26 cellular contexts compared by ENCODE assay signal in the genomic region with DNA sequence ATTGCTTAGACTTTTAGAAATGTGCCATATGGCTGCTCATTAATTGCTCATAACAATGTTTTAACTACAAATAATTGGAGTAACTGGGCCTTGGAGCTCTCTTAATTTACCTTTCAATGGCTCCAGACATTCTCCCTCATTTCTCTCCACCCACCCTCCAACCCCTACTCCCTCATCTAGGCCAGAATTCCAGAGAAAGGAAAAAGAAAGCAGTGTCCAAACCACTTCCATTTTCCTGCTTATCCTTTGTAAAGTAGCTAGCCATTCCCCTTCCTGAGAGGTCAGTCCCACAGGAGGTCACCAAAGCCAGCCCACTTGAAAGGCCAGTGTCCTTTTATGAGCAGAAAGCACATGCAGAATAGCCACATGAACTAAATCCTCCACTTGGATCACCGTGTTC.
DNase-seq lines count a peak whose midpoint lies in the region; ATAC-seq, FAIRE-seq and TF ChIP-seq lines count a peak whose summit lies in the region.
"Had no signal": no experiment of that assay in that cellular context is flagged by ENCODE, and none has a peak within 500 bp of the region (broad histone marks: within the 10 kb centered on the region; RNA-seq: fewer than 3 reads in every experiment).

No MANE protein-coding gene starts in this region.

- no peaks in the 10 kb centered on the region for H3K27me3 ChIP-seq in H9 (ENCODE audit: insufficient read depth, low read length)
- H3K27me3 ChIP-seq in K562 (ENCODE audit: control insufficient read depth in 2 of 2, insufficient read depth in 2 of 2, low read length in 2 of 2) = no peaks in the 10 kb centered on the region
- H3K27me3 ChIP-seq in neural progenitor cell = no peaks in the 10 kb centered on the region
- no peaks in the 10 kb centered on the region for H3K27me3 ChIP-seq in smooth muscle cell (ENCODE audit: low read depth)
- H3K27me3 ChIP-seq: BE2C had no signal

- in situ Hi-C loops in K562 (cut with MboI) = no loop called here

- H3K4me1 Mint-ChIP-seq in H9 (peaks cover 10 to 11% of the 10 kb centered on the region in 2 experiments), neural progenitor cell (peaks cover 12% of the 10 kb centered on the region)
- no peaks in the 10 kb centered on the region for H3K4me1 Mint-ChIP-seq in natural killer cell treated with Interleukin-12 subunit alpha and Interleukin-12 subunit beta and Interleukin-15 and Interleukin-18, amount 100 ng/mL, for 72 hours (ENCODE audit: low read depth in 2 of 2)
- H3K4me1 Mint-ChIP-seq: CD4-positive, CD25-positive, alpha-beta regulatory T cell; CD8-positive, alpha-beta memory T cell had no signal

- no peak overlapping the region for H4K91ac ChIP-seq in H9 (ENCODE audit: insufficient read length, low read depth, low read length)

- H3K9me3 Mint-ChIP-seq in H9 (no peaks in the 10 kb centered on the region), neural progenitor cell (no peaks in the 10 kb centered on the region)
- H3K9me3 Mint-ChIP-seq in natural killer cell treated with Interleukin-12 subunit alpha and Interleukin-12 subunit beta and Interleukin-15 and Interleukin-18, amount 100 ng/mL, for 72 hours = peaks cover 12% of the 10 kb centered on the region

- H3K9ac ChIP-seq in H9 (ENCODE audit: extremely low read depth, insufficient read length, low read length) (no peak overlapping the region), K562 (ENCODE audit: insufficient read depth in 1 of 2, low read depth in 2 of 2, low read length in 2 of 2) (no peak overlapping the region), neural progenitor cell (no peak overlapping the region), smooth muscle cell (ENCODE audit: low read depth) (no peak overlapping the region)
- H3K9ac ChIP-seq: GM23248 had no signal

- H2AK5ac ChIP-seq in H9 (ENCODE audit: insufficient read length, low read length) = no peak overlapping the region

- no peak overlapping the region for H2BK5ac ChIP-seq in H9 (ENCODE audit: insufficient read length, low read length)

- H3K18ac ChIP-seq in H9 (ENCODE audit: insufficient read length, low read depth, low read length) = no peak overlapping the region

- no peak overlapping the region for H3K4me3 Mint-ChIP-seq in H9
- H3K4me3 Mint-ChIP-seq in neural progenitor cell = no peak overlapping the region
- no peak overlapping the region for H3K4me3 Mint-ChIP-seq in natural killer cell treated with Interleukin-12 subunit alpha and Interleukin-12 subunit beta and Interleukin-15 and Interleukin-18, amount 100 ng/mL, for 72 hours
- H3K4me3 Mint-ChIP-seq: CD4-positive, CD25-positive, alpha-beta regulatory T cell; CD8-positive, alpha-beta memory T cell had no signal

- no TSS peak for BruUV-seq in K562 (replicated peaks; lab: Mats Ljungman, UMichigan)

- no peaks in the 10 kb centered on the region for H3K36me3 Mint-ChIP-seq in H9 (ENCODE audit: insufficient read depth in 1 of 3, low read depth in 3 of 3)
- H3K36me3 Mint-ChIP-seq in neural progenitor cell = no peaks in the 10 kb centered on the region
- no peaks in the 10 kb centered on the region for H3K36me3 Mint-ChIP-seq in natural killer cell treated with Interleukin-12 subunit alpha and Interleukin-12 subunit beta and Interleukin-15 and Interleukin-18, amount 100 ng/mL, for 72 hours
- H3K36me3 Mint-ChIP-seq: CD4-positive, CD25-positive, alpha-beta regulatory T cell; CD8-positive, alpha-beta memory T cell had no signal

- no peaks in the 10 kb centered on the region for H3K23me2 ChIP-seq in H9 (ENCODE audit: insufficient read length, low read depth, low read length, poor library complexity, severe bottlenecking)

- peak overlapping the region; percentile 40 to 54 (median 44); a peak in 3 of 7 replicates for H3K27ac Mint-ChIP-seq in H9
- H3K27ac Mint-ChIP-seq in neural progenitor cell = no peak overlapping the region
- no peak overlapping the region for H3K27ac Mint-ChIP-seq in natural killer cell treated with Interleukin-12 subunit alpha and Interleukin-12 subunit beta and Interleukin-15 and Interleukin-18, amount 100 ng/mL, for 72 hours
- H3K27ac Mint-ChIP-seq: CD4-positive, CD25-positive, alpha-beta regulatory T cell; CD8-positive, alpha-beta memory T cell had no signal

- H2BK20ac ChIP-seq in H9 (ENCODE audit: low read depth, low read length, poor library complexity, severe bottlenecking) = no peak overlapping the region

- H3K27ac ChIP-seq in H9 (ENCODE audit: insufficient read length, low read depth, low read length) (peak overlapping the region; percentile 0), K562 (ENCODE audit: extremely low read depth, low read depth, low read length) (no peak overlapping the region), neural progenitor cell (no peak overlapping the region), smooth muscle cell (ENCODE audit: low read depth) (no peak overlapping the region)
- H3K27ac ChIP-seq: GM23248, HL-60 had no signal

- no peak overlapping the region for H3K56ac ChIP-seq in H9 (ENCODE audit: insufficient read length, low read depth, low read length)

- H3K79me2 ChIP-seq in H9 (ENCODE audit: insufficient read depth, low read length) (no peaks in the 10 kb centered on the region), K562 (ENCODE audit: control insufficient read depth, insufficient read depth, low read length) (no peaks in the 10 kb centered on the region), neural progenitor cell (ENCODE audit: low read depth) (no peaks in the 10 kb centered on the region), smooth muscle cell (ENCODE audit: low read depth) (no peaks in the 10 kb centered on the region)

- H2BK15ac ChIP-seq in H9 (ENCODE audit: low read depth, low read length) = no peak overlapping the region

- no peak overlapping the region for H3K23ac ChIP-seq in H9 (ENCODE audit: insufficient read length, low read depth, low read length)

- H3K9me1 ChIP-seq in K562 (ENCODE audit: control insufficient read depth, insufficient read depth, low read length) = no peaks in the 10 kb centered on the region

- H2AFZ ChIP-seq in H9 (ENCODE audit: low read length) (no peak overlapping the region), K562 (ENCODE audit: low read depth, low read length) (peak overlapping the region; percentile 43; the same call in 1 of the 2 replicates), neural progenitor cell (replicated peaks) (peak overlapping the region; percentile 85), smooth muscle cell (ENCODE audit: low read depth) (peak overlapping the region; percentile 19)
- H2AFZ ChIP-seq: GM23248 had no signal

- CTCF ChIA-PET in K562 (lab: Yijun Ruan, JAX; ENCODE audit: low intra/inter-chr PET ratio) = no interaction called here

- no peak overlapping the region for H2BK120ac ChIP-seq in H9 (ENCODE audit: low read depth, low read length, poor library complexity, severe bottlenecking)

- H3F3A ChIP-seq in neural progenitor cell (ENCODE audit: low read depth) (no peaks in the 10 kb centered on the region), smooth muscle cell (ENCODE audit: low read depth) (no peaks in the 10 kb centered on the region)

- POLR2A ChIA-PET in K562 (lab: Yijun Ruan, JAX) = no interaction called here

- no peak overlapping the region for H4K5ac ChIP-seq in H9 (ENCODE audit: insufficient read length, low read depth, low read length)

- no peak for DNase-seq in H9
- DNase-seq in K562 (ENCODE audit: extremely low read depth in 1 of 4, low spot score in 3 of 4) = no peak
- peak; percentile 25 for DNase-seq in neural progenitor cell (ENCODE audit: low spot score)
- DNase-seq in smooth muscle cell (lab: John Stamatoyannopoulos, UW; ENCODE audit: unreplicated experiment) = no peak
- DNase-seq in natural killer cell treated with Interleukin-12 subunit alpha and Interleukin-12 subunit beta and Interleukin-15 and Interleukin-18, amount 100 ng/mL, for 72 hours (ENCODE audit: low spot score) = no peak
- no peak for DNase-seq in NCI-H69 (lab: John Stamatoyannopoulos, UW)
- DNase-seq: ACHN; BE2C; C1 segment of cervical spinal cord; CD4-positive, CD25-positive, alpha-beta regulatory T cell; CD8-positive, alpha-beta memory T cell; COR-L47; DMS 273 treated with DMSO at 0.1 percent for 48 hours; DMS53; DND-41; EL; GM23248; H7; IMR-90; KBM-7 had no signal

- no peaks in the 10 kb centered on the region for H3K79me1 ChIP-seq in H9 (ENCODE audit: insufficient read depth, low read depth, low read length, poor library complexity, severe bottlenecking)

- no peak for TF ChIP-seq RAD21 in K562 (CRISPR knock-in tag; conservative IDR thresholded peaks at IDR 0.05 in 1 of 2, IDR thresholded peaks at IDR 0.05 in 1 of 2)

- FAIRE-seq in K562 (lab: Jason Lieb, UNC) = no peak
- FAIRE-seq: A204.1, GM12878, GM19239, HTR-8/SVneo had no signal

- H3K27me3 Mint-ChIP-seq in H9 (ENCODE audit: low read depth) = no peaks in the 10 kb centered on the region
- no peaks in the 10 kb centered on the region for H3K27me3 Mint-ChIP-seq in neural progenitor cell (ENCODE audit: insufficient read depth, low read depth)
- no peaks in the 10 kb centered on the region for H3K27me3 Mint-ChIP-seq in natural killer cell treated with Interleukin-12 subunit alpha and Interleukin-12 subunit beta and Interleukin-15 and Interleukin-18, amount 100 ng/mL, for 72 hours
- H3K27me3 Mint-ChIP-seq: CD4-positive, CD25-positive, alpha-beta regulatory T cell; CD8-positive, alpha-beta memory T cell had no signal

- WGBS in H9 (ENCODE audit: extremely low coverage, insufficient read length, low lambda C conversion rate) = no CpG with 5 or more reads among the region's 1 CpG
- 21% methylated on average over 1 of the region's 1 CpG for WGBS in K562 (ENCODE audit: insufficient coverage, low coverage, missing lambda C conversion rate)
- 72% methylated on average over 1 of the region's 1 CpG for WGBS in smooth muscle cell (ENCODE audit: low lambda C conversion rate)

- intact Hi-C loops in K562 (cut with micrococcal nuclease) = no loop called here

- H3K4me2 ChIP-seq in H9 (ENCODE audit: insufficient read depth, insufficient read length, low read length) (no peak overlapping the region), K562 (ENCODE audit: insufficient read depth, low read length) (no peak overlapping the region), neural progenitor cell (no peak overlapping the region), smooth muscle cell (no peak overlapping the region)

- no peak overlapping the region for H3K4me3 ChIP-seq in K562
- H3K4me3 ChIP-seq in neural progenitor cell = no peak overlapping the region
- H3K4me3 ChIP-seq in smooth muscle cell = no peak overlapping the region
- H3K4me3 ChIP-seq: GM12878, GM23248 had no signal

- no peaks in the 10 kb centered on the region for H4K20me1 ChIP-seq in H9 (ENCODE audit: control insufficient read depth, insufficient read depth, insufficient read length)
- H4K20me1 ChIP-seq in K562 (replicated peaks; ENCODE audit: control insufficient read depth, insufficient read depth, low read length) = no peaks in the 10 kb centered on the region
- no peaks in the 10 kb centered on the region for H4K20me1 ChIP-seq in neural progenitor cell (ENCODE audit: low read depth)
- H4K20me1 ChIP-seq in smooth muscle cell (ENCODE audit: low read depth) = no peaks in the 10 kb centered on the region

- ATAC-seq in K562 (no peak), HG02642 (IDR thresholded peaks at IDR 0.05; ENCODE audit: poor library complexity, unreplicated experiment) (no peak)
- no peak for ATAC-seq in natural killer cell treated with Interleukin-12 subunit alpha and Interleukin-12 subunit beta and Interleukin-15 and Interleukin-18, amount 100 ng/mL, for 72 hours
- ATAC-seq: GM12878 had no signal

- no peak for TF ChIP-seq POLR2A in K562 (conservative IDR thresholded peaks at IDR 0.05)

- H4K8ac ChIP-seq in H9 (replicated peaks; ENCODE audit: insufficient read length, low read depth, low read length) = no peak overlapping the region

- TF ChIP-seq CTCF in H9 (conservative IDR thresholded peaks at IDR 0.05) (no peak), K562 (IDR thresholded peaks at IDR 0.05 in 2 of 3, conservative IDR thresholded peaks at IDR 0.05 in 1 of 3; ENCODE audit: insufficient read depth in 2 of 3, low read depth in 1 of 3, low read length in 3 of 3) (no peak), neural progenitor cell (IDR thresholded peaks at IDR 0.05) (no peak), smooth muscle cell (IDR thresholded peaks at IDR 0.05; ENCODE audit: borderline replicate concordance, insufficient read depth, poor library complexity, severe bottlenecking) (no peak)

- no peak overlapping the region for H2BK12ac ChIP-seq in H9 (ENCODE audit: insufficient read length, low read depth, low read length)

- no peak overlapping the region for H3K4ac ChIP-seq in H9 (ENCODE audit: low read depth, low read length)

- H3K4me1 ChIP-seq in H9 (ENCODE audit: insufficient read depth, low read length) = peaks cover 3% of the 10 kb centered on the region
- peaks cover 0 to 6% of the 10 kb centered on the region in 2 experiments; a peak in 2 of 5 replicates for H3K4me1 ChIP-seq in K562 (replicated peaks in 1 of 2; ENCODE audit: control insufficient read depth in 2 of 2, insufficient read depth in 2 of 2, low read length in 2 of 2)
- peaks cover 7% of the 10 kb centered on the region for H3K4me1 ChIP-seq in neural progenitor cell
- H3K4me1 ChIP-seq in smooth muscle cell (ENCODE audit: low read depth) = peaks cover 14% of the 10 kb centered on the region

- H3K36me3 ChIP-seq in K562 (ENCODE audit: control insufficient read depth, insufficient read depth, low read length) (no peaks in the 10 kb centered on the region), neural progenitor cell (no peaks in the 10 kb centered on the region), smooth muscle cell (ENCODE audit: low read depth) (no peaks in the 10 kb centered on the region)
- H3K36me3 ChIP-seq: BE2C had no signal

- TF ChIP-seq EP300 in K562 (IDR thresholded peaks at IDR 0.05; ENCODE audit: low read length) = no peak

- H3K9me3 ChIP-seq in H9 (ENCODE audit: control insufficient read depth, low read depth, low read length) = no peaks in the 10 kb centered on the region
- no peaks in the 10 kb centered on the region for H3K9me3 ChIP-seq in K562 (replicated peaks; ENCODE audit: control insufficient read depth, insufficient read depth, low read depth, low read length)
- H3K9me3 ChIP-seq in neural progenitor cell (ENCODE audit: low read depth) = no peaks in the 10 kb centered on the region
- H3K9me3 ChIP-seq in smooth muscle cell (replicated peaks; ENCODE audit: low read depth) = no peaks in the 10 kb centered on the region
- H3K9me3 ChIP-seq: BE2C had no signal

- H3K14ac ChIP-seq in H9 (ENCODE audit: insufficient read depth, low read length) = no peak overlapping the region

- H3T11ph ChIP-seq in H9 (ENCODE audit: low read length) = no peak overlapping the region

Comparison
In these comparisons a context has a peak if more than half of its experiments do, and no peak if none do; other contexts are left out.
1. H3K27ac Mint-ChIP-seq: peak in H9 (3 of 3); none in neural progenitor cell (single experiment) and natural killer cell treated with Interleukin-12 subunit alpha and Interleukin-12 subunit beta and Interleukin-15 and Interleukin-18, amount 100 ng/mL, for 72 hours (0 of 2).